In genomic region chr11:1546536-1547466, GRCh38 we compare ENCODE assay signal across 8 cellular contexts. TPM values are rescaled to one million over a fixed set of nuclear protein-coding genes. Genes with fewer than 3 reads are reported as not detected.
A peak's percentile ranks its signal among the peaks of the same experiment; 100 is the strongest.
DNase-seq lines count a peak whose midpoint lies in the region; ATAC-seq and TF ChIP-seq lines count a peak whose summit lies in the region.

No MANE protein-coding gene starts in this region.

- intact Hi-C loops in colonic mucosa (cut with DNase I) (loop anchor here (5.0 kb wide), 1 partner anchor 86 kb away; no protein-coding TSS in a partner anchor), right lobe of liver (cut with DNase I) (loop anchor here in 1 of 2 donors (10.0 kb wide), 1 partner anchor 88 kb away; no protein-coding TSS in a partner anchor)

- ATAC-seq in right lobe of liver (peak; percentile 47 to 57 (median 52)), GM18498 (IDR thresholded peaks at IDR 0.05; ENCODE audit: unreplicated experiment) (no peak)

- H3K4me1 ChIP-seq in colonic mucosa: peaks cover 7% of the 10 kb centered on the region
- H3K4me1 ChIP-seq in right lobe of liver: peaks cover 0 to 23% (median 0%) of the 10 kb centered on the region in 4 donors

- in situ Hi-C loops in Caki2 (cut with HindIII; ENCODE audit: low pct_unique_long_range_greater_than_20kb, low sequenced_read_pairs): no loop called here

- 0% methylated on average over 1 of the region's 106 CpGs for WGBS in right lobe of liver (ENCODE audit: insufficient coverage, low coverage, low lambda C conversion rate, missing lambda C conversion rate)

- H3K27me3 ChIP-seq in colonic mucosa (peaks cover 10% of the 10 kb centered on the region), right lobe of liver (peaks cover 0 to 5% of the 10 kb centered on the region in 2 donors)

- TF ChIP-seq POLR2A in right lobe of liver (IDR thresholded peaks at IDR 0.05): no peak

- peak overlapping the region; percentile 47 for H3K4me3 ChIP-seq in colonic mucosa
- H3K4me3 ChIP-seq in right lobe of liver: peak overlapping the region in 1 of 3 donors; percentile 26

- H3K9me3 ChIP-seq in colonic mucosa (no peaks in the 10 kb centered on the region), right lobe of liver (no peaks in the 10 kb centered on the region)

- DNase-seq in Caki2 (ENCODE audit: low read depth) (peak; percentile 55), HuH-7 (ENCODE audit: low spot score) (peak; percentile 87), T-helper 9 cell (peak; percentile 43), colonic mucosa (peak; percentile 61), right lobe of liver (peak in 1 of 3 donors; percentile 56), ureter (ENCODE audit: low spot score) (no peak)
- peak; percentile 58 for DNase-seq in stimulated activated CD8-positive, alpha-beta memory T cell treated with anti-CD3 and anti-CD28 coated beads, Interleukin-4, amount 100 ng/mL, for 48 hours

- H3K36me3 ChIP-seq in colonic mucosa (no peaks in the 10 kb centered on the region), right lobe of liver (no peaks in the 10 kb centered on the region)

- TF ChIP-seq CTCF in colonic mucosa (IDR thresholded peaks at IDR 0.05) (peak; percentile 53), right lobe of liver (IDR thresholded peaks at IDR 0.05) (peak; percentile 60 to 83 (median 72))

- peak overlapping the region; percentile 65 to 81 for H3K9ac ChIP-seq in colonic mucosa (ENCODE audit: low read depth in 2 of 2, low read length in 2 of 2)

- H3K27ac ChIP-seq in colonic mucosa (peak overlapping the region; percentile 85), right lobe of liver (no peak overlapping the region)

RNA-seq across cellular contexts. Expression of gene DUSP8, which starts 25.3 kb away (rescaled TPM):
- 0.07 and 1.2 TPM in 2 replicates for total RNA-seq in Caki2 (2014; rRNA removed; shearing (Covaris generic); ENCODE audit: low replicate concordance)
- total RNA-seq in colonic mucosa: 10 to 100 TPM; 21.8 to 33.9 TPM
- 10 to 100 TPM in 2 of 6 experiments, 1 to 10 TPM in 2, under 1 TPM in 2; 0.22 to 13.7 (median 4.4) TPM for total RNA-seq in right lobe of liver
- total RNA-seq in ureter: 6.0 TPM

RNA-seq across cellular contexts. Expression of gene KRTAP5-1, which starts 38.3 kb away (rescaled TPM):
- total RNA-seq in Caki2 (2014; rRNA removed; shearing (Covaris generic); ENCODE audit: low replicate concordance): not detected in 2 replicates
- total RNA-seq in colonic mucosa (not detected), right lobe of liver (not detected), ureter (not detected)

RNA-seq across cellular contexts. Expression of gene KRTAP5-2, which starts 51.3 kb away (rescaled TPM):
- total RNA-seq in Caki2 (2014; rRNA removed; shearing (Covaris generic); ENCODE audit: low replicate concordance): not detected in 2 replicates
- total RNA-seq in colonic mucosa (not detected), right lobe of liver (not detected), ureter (not detected)
